1 cellular context compared by ENCODE assay signal in genomic region chr11:64331569-64332371, GRCh38.
TF ChIP-seq lines count a peak whose summit lies in the region.

No MANE protein-coding gene starts in this region.

TF ChIP-seq in HCT116, 20 proteins besides CTCF, POLR2A, EP300 and RAD21 (continued from another document):
- TF ChIP-seq REST (IDR thresholded peaks at IDR 0.05; ENCODE audit: low read depth) (no peak), CBX3 (IDR thresholded peaks at IDR 0.05; ENCODE audit: low read depth) (no peak), SP1 (IDR thresholded peaks at IDR 0.05; ENCODE audit: low read depth) (no peak), JUND (IDR thresholded peaks at IDR 0.05) (no peak), SRF (IDR thresholded peaks at IDR 0.05; ENCODE audit: low read depth) (no peak), ZFX (IDR thresholded peaks at IDR 0.05) (peak; percentile 45; the same call in 1 of the 2 replicates), POLR2AphosphoS5 (IDR thresholded peaks at IDR 0.05; ENCODE audit: low read depth, low read length) (peak; percentile 66), EZH2 (IDR thresholded peaks at IDR 0.05) (no peak), EGR1 (IDR thresholded peaks at IDR 0.05; ENCODE audit: low read depth) (no peak), FOSL1 (IDR thresholded peaks at IDR 0.05; ENCODE audit: low read depth) (no peak), ELF1 (IDR thresholded peaks at IDR 0.05; ENCODE audit: borderline replicate concordance, low read depth) (no peak), ZBTB33 (IDR thresholded peaks at IDR 0.05; ENCODE audit: extremely low read depth, insufficient replicate concordance, low read length) (no peak), SIN3A (IDR thresholded peaks at IDR 0.05; ENCODE audit: low read depth) (no peak), YY1 (IDR thresholded peaks at IDR 0.05; ENCODE audit: extremely low read depth, insufficient replicate concordance, low read depth, low read length) (no peak), EZH2phosphoT487 (IDR thresholded peaks at IDR 0.05; ENCODE audit: borderline replicate concordance) (no peak), ZNF274 (IDR thresholded peaks at IDR 0.05; ENCODE audit: low read depth, low read length) (no peak)
- TF ChIP-seq, protein P1, sequence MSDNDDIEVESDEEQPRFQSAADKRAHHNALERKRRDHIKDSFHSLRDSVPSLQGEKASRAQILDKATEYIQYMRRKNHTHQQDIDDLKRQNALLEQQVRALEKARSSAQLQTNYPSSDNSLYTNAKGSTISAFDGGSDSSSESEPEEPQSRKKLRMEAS (IDR thresholded peaks at IDR 0.05): no peak
- TF ChIP-seq, protein P2, sequence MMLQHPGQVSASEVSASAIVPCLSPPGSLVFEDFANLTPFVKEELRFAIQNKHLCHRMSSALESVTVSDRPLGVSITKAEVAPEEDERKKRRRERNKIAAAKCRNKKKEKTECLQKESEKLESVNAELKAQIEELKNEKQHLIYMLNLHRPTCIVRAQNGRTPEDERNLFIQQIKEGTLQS (IDR thresholded peaks at IDR 0.05): no peak
